3 cellular contexts compared by ENCODE assay signal in genomic region chr20:53212018-53212417, GRCh38.
TF ChIP-seq lines count a peak whose summit lies in the region.

No MANE protein-coding gene starts in this region.

TF ChIP-seq in A549, 52 proteins besides CTCF, POLR2A, EP300 and RAD21:
- TF ChIP-seq RFX5 (IDR thresholded peaks at IDR 0.05) = no peak
- no peak for TF ChIP-seq TP53 (CRISPR knock-in tag; IDR thresholded peaks at IDR 0.05)
- peak; percentile 44 for TF ChIP-seq MAFK (IDR thresholded peaks at IDR 0.05; ENCODE audit: partially characterized antibody)
- TF ChIP-seq EHMT2 (IDR thresholded peaks at IDR 0.05; ENCODE audit: low read depth) = no peak
- TF ChIP-seq GATA3 (IDR thresholded peaks at IDR 0.05; ENCODE audit: borderline replicate concordance) = no peak
- TF ChIP-seq ZSCAN20 (CRISPR knock-in tag; IDR thresholded peaks at IDR 0.05) = no peak
- TF ChIP-seq FOXS1 (CRISPR knock-in tag; IDR thresholded peaks at IDR 0.05) = no peak
- TF ChIP-seq NFE2L2 (conservative IDR thresholded peaks at IDR 0.05; ENCODE audit: low read length) = peak; percentile 49
- TF ChIP-seq REST (IDR thresholded peaks at IDR 0.05) = no peak
- TF ChIP-seq ZNF302 (CRISPR knock-in tag; IDR thresholded peaks at IDR 0.05) = no peak
- no peak for TF ChIP-seq TFCP2L1 (CRISPR knock-in tag; IDR thresholded peaks at IDR 0.05)
- no peak for TF ChIP-seq CBX2 (IDR thresholded peaks at IDR 0.05; ENCODE audit: borderline replicate concordance, low read depth)
- TF ChIP-seq HOXB5 (CRISPR knock-in tag; IDR thresholded peaks at IDR 0.05) = no peak
- no peak for TF ChIP-seq HMGXB4 (CRISPR knock-in tag; IDR thresholded peaks at IDR 0.05; ENCODE audit: borderline replicate concordance)
- TF ChIP-seq EHF (CRISPR knock-in tag; IDR thresholded peaks at IDR 0.05) = no peak
- TF ChIP-seq ZFP36 (IDR thresholded peaks at IDR 0.05; ENCODE audit: borderline replicate concordance, partially characterized antibody) = no peak
- TF ChIP-seq HOXA7 (CRISPR knock-in tag; IDR thresholded peaks at IDR 0.05) = no peak

TF ChIP-seq in GM23338, 12 proteins besides CTCF, POLR2A, EP300 and RAD21 (continues in another document):
- TF ChIP-seq ZNF462 (CRISPR knock-in tag; IDR thresholded peaks at IDR 0.05) (no peak), ZNF114 (CRISPR knock-in tag; IDR thresholded peaks at IDR 0.05) (no peak), POLR2AphosphoS5 (IDR thresholded peaks at IDR 0.05; ENCODE audit: low read depth) (no peak), EZH2phosphoT487 (IDR thresholded peaks at IDR 0.05; ENCODE audit: unreplicated experiment) (no peak), CREB1 (CRISPR knock-in tag; IDR thresholded peaks at IDR 0.05; ENCODE audit: low read depth) (no peak), STAT1 (IDR thresholded peaks at IDR 0.05; ENCODE audit: unreplicated experiment) (no peak), EZH2 (IDR thresholded peaks at IDR 0.05; ENCODE audit: low read depth, unreplicated experiment) (no peak), REST (IDR thresholded peaks at IDR 0.05; ENCODE audit: unreplicated experiment) (no peak), JUNB (IDR thresholded peaks at IDR 0.05; ENCODE audit: unreplicated experiment) (no peak), NANOG (IDR thresholded peaks at IDR 0.05; ENCODE audit: borderline replicate concordance) (no peak)

TF ChIP-seq in K562, 482 proteins besides CTCF, POLR2A, EP300 and RAD21 (continues in another document):
- no peak for TF ChIP-seq NFXL1 (CRISPR knock-in tag; IDR thresholded peaks at IDR 0.05)
- no peak for TF ChIP-seq GTF2A2 (tag; IDR thresholded peaks at IDR 0.05)
- no peak for TF ChIP-seq PBX2 (CRISPR knock-in tag; IDR thresholded peaks at IDR 0.05; ENCODE audit: low read depth)
- peak; percentile 57; the same call in 1 of the 2 replicates for TF ChIP-seq PBX2 (tag; conservative IDR thresholded peaks at IDR 0.05; ENCODE audit: low read depth)
- TF ChIP-seq TAF7 (tag; IDR thresholded peaks at IDR 0.05) = no peak
- TF ChIP-seq SRSF1 (IDR thresholded peaks at IDR 0.05; ENCODE audit: low read depth, low read length) = no peak
- no peak for TF ChIP-seq TFAP4 (CRISPR knock-in tag; IDR thresholded peaks at IDR 0.05; ENCODE audit: borderline replicate concordance)
- no peak for TF ChIP-seq ZBTB1 (CRISPR knock-in tag; IDR thresholded peaks at IDR 0.05; ENCODE audit: borderline replicate concordance, low read depth)
- no peak for TF ChIP-seq SMARCB1 (IDR thresholded peaks at IDR 0.05; ENCODE audit: insufficient read length, low read depth)
- TF ChIP-seq JUND (IDR thresholded peaks at IDR 0.05; ENCODE audit: borderline replicate concordance, low read depth, low read length) = peak; percentile 18; the same call in 1 of the 2 replicates
- TF ChIP-seq JUND (tag; IDR thresholded peaks at IDR 0.05; ENCODE audit: borderline replicate concordance, low read depth, low read length) = no peak; the same call in 2 of the 3 replicates
- no peak for TF ChIP-seq KAT8 (IDR thresholded peaks at IDR 0.05; ENCODE audit: low read depth)
- no peak for TF ChIP-seq HBP1 (CRISPR knock-in tag; IDR thresholded peaks at IDR 0.05)
- TF ChIP-seq RCOR1 (IDR thresholded peaks at IDR 0.05; ENCODE audit: borderline replicate concordance in 1 of 2, low read depth in 2 of 2, low read length in 2 of 2) = no peak
- TF ChIP-seq VEZF1 (CRISPR knock-in tag; IDR thresholded peaks at IDR 0.05) = no peak
- TF ChIP-seq HNRNPLL (IDR thresholded peaks at IDR 0.05; ENCODE audit: low read depth, low read length, poor library complexity, severe bottlenecking) = no peak
- TF ChIP-seq ZNF134 (CRISPR knock-in tag; conservative IDR thresholded peaks at IDR 0.05) = no peak
- no peak for TF ChIP-seq SNAPC5 (CRISPR knock-in tag; IDR thresholded peaks at IDR 0.05)
- TF ChIP-seq E2F4 (CRISPR knock-in tag; IDR thresholded peaks at IDR 0.05; ENCODE audit: low read depth) = no peak
- TF ChIP-seq FOXK2 (conservative IDR thresholded peaks at IDR 0.05 in 1 of 2, IDR thresholded peaks at IDR 0.05 in 1 of 2; ENCODE audit: low read depth in 2 of 2) = no peak
- no peak for TF ChIP-seq NFYB (IDR thresholded peaks at IDR 0.05; ENCODE audit: extremely low read depth, insufficient read length)
- peak; percentile 98 for TF ChIP-seq MAFG (tag; conservative IDR thresholded peaks at IDR 0.05)
- no peak for TF ChIP-seq ZNF707 (CRISPR knock-in tag; conservative IDR thresholded peaks at IDR 0.05)
- TF ChIP-seq CREBBP (IDR thresholded peaks at IDR 0.05; ENCODE audit: low read depth, low read length) = no peak
- no peak for TF ChIP-seq CTCFL (IDR thresholded peaks at IDR 0.05; ENCODE audit: borderline replicate concordance, insufficient read depth, low read depth, low read length, poor library complexity, severe bottlenecking)
- TF ChIP-seq RBBP5 (IDR thresholded peaks at IDR 0.05; ENCODE audit: borderline replicate concordance, insufficient read depth, low read length, poor library complexity, severe bottlenecking) = peak; percentile 36
- no peak for TF ChIP-seq HNRNPK (IDR thresholded peaks at IDR 0.05; ENCODE audit: low read depth, low read length, poor library complexity, severe bottlenecking)
- no peak for TF ChIP-seq STAT5A (IDR thresholded peaks at IDR 0.05; ENCODE audit: borderline replicate concordance, low read length)
- TF ChIP-seq LCOR (CRISPR knock-in tag; IDR thresholded peaks at IDR 0.05) = no peak
- no peak for TF ChIP-seq TSC22D4 (tag; IDR thresholded peaks at IDR 0.05)
- no peak for TF ChIP-seq CCAR2 (IDR thresholded peaks at IDR 0.05; ENCODE audit: low read depth, low read length)
- TF ChIP-seq ZNF174 (CRISPR knock-in tag; IDR thresholded peaks at IDR 0.05) = no peak
- TF ChIP-seq HLTF (IDR thresholded peaks at IDR 0.05) = no peak
- TF ChIP-seq ZFP30 (CRISPR knock-in tag; IDR thresholded peaks at IDR 0.05; ENCODE audit: borderline replicate concordance) = no peak
- no peak for TF ChIP-seq TRIM24 (IDR thresholded peaks at IDR 0.05)
- peak in 1 of 3 experiments; percentile 36 for TF ChIP-seq YY1 (IDR thresholded peaks at IDR 0.05; ENCODE audit: borderline replicate concordance in 1 of 3, control insufficient read depth in 1 of 3, extremely low read depth in 1 of 3, insufficient read depth in 3 of 3, insufficient read length in 1 of 3, insufficient replicate concordance in 2 of 3, low read depth in 1 of 3, low read length in 2 of 3)
- 0 out of 2 replicates have a peak, but pooled peaks have one; percentile 56 for TF ChIP-seq SMARCA4 (IDR thresholded peaks at IDR 0.05)
- TF ChIP-seq ARID1B (IDR thresholded peaks at IDR 0.05) = peak; percentile 34; the same call in 1 of the 2 replicates
- TF ChIP-seq MAFF (IDR thresholded peaks at IDR 0.05; ENCODE audit: low read length) = peak; percentile 88
- no peak for TF ChIP-seq GTF2B (IDR thresholded peaks at IDR 0.05; ENCODE audit: extremely low read depth, insufficient read length)
